Comparison of ENCODE assay signal across 28 cellular contexts in genomic region chr6:13941902-13942301, GRCh38. TPM values are rescaled to one million over a fixed set of nuclear protein-coding genes. Genes with fewer than 3 reads are reported as not detected.
"Had no signal": no experiment of that assay in that cellular context is flagged by ENCODE, and none has a peak within 500 bp of the region (broad histone marks: within the 10 kb centered on the region; RNA-seq: fewer than 3 reads in every experiment).

No MANE protein-coding gene starts in this region.

- H3K9ac ChIP-seq: neural progenitor cell had no signal

- DNase-seq: cortex of kidney; effector memory CD8-positive, alpha-beta T cell; erythroblast; esophagus squamous epithelium; foreskin melanocyte; glutamatergic neuron; heart right ventricle; hippocampal formation; left cardiac atrium; left lung; mesenchymal stem cell; midbrain; naive thymus-derived CD4-positive, alpha-beta T cell; stimulated activated CD4-positive, alpha-beta T cell treated with anti-CD3 and anti-CD28 coated beads, Interleukin-12 subunit alpha, Interleukin-12 subunit beta, amount 100 ng/mL, for 4 hours; stimulated activated CD4-positive, alpha-beta T cell treated with anti-CD3 and anti-CD28 coated beads, Interleukin-1b, Interleukin-23, amount 100 ng/mL, for 48 hours; stimulated activated CD4-positive, alpha-beta T cell treated with anti-CD3 and anti-CD28 coated beads, Interleukin-4, amount 100 ng/mL, for 1 hour; stimulated activated CD8-positive, alpha-beta memory T cell treated with anti-CD3 and anti-CD28 coated beads, Interleukin-4, amount 100 ng/mL, for 48 hours; stimulated activated naive CD4-positive, alpha-beta T cell; stimulated activated naive CD8-positive, alpha-beta T cell treated with anti-CD3 and anti-CD28 coated beads, Interleukin-15, amount 100 ng/mL, for 72 hours; thyroid gland; trophoblast cell had no signal

- H2AFZ ChIP-seq: neural progenitor cell had no signal

- H3K4me1 ChIP-seq: esophagus squamous epithelium, heart right ventricle, left lung, neural progenitor cell, prostate gland, thyroid gland, vagina had no signal

- H3K4me2 ChIP-seq: neural progenitor cell, smooth muscle cell had no signal

- H3K27ac ChIP-seq: esophagus squamous epithelium, heart right ventricle, left lung, neural progenitor cell, prostate gland, thyroid gland, vagina had no signal

- FAIRE-seq: endometrium, islet of Langerhans had no signal

- H3K27me3 ChIP-seq: left lung, neural progenitor cell, thyroid gland, vagina had no signal

- ATAC-seq: effector memory CD8-positive, alpha-beta T cell; heart right ventricle; left cardiac atrium; left lung; naive thymus-derived CD4-positive, alpha-beta T cell; sciatic nerve; stimulated activated naive CD8-positive, alpha-beta T cell treated with anti-CD3 and anti-CD28 coated beads, Interleukin-15, amount 100 ng/mL, for 72 hours had no signal

- H3K9me3 ChIP-seq: esophagus squamous epithelium, prostate gland, thyroid gland, vagina had no signal

- H3K36me3 ChIP-seq: esophagus squamous epithelium, heart right ventricle, left lung, neural progenitor cell, prostate gland, thyroid gland, vagina had no signal

- H3K4me3 ChIP-seq: esophagus squamous epithelium, heart right ventricle, left lung, neural progenitor cell, prostate gland, smooth muscle cell, thyroid gland, vagina had no signal

RNA-seq across cellular contexts. Expression of gene RNF182, which starts 17.1 kb away (rescaled TPM):
- total RNA-seq: naive thymus-derived CD4-positive, alpha-beta T cell had no signal
- polyA plus RNA-seq: naive thymus-derived CD4-positive, alpha-beta T cell; smooth muscle cell had no signal
